In genomic region chr2:111168528-111168929, GRCh38 we compare ENCODE assay signal across 9 cellular contexts. TPM values are rescaled to one million over a fixed set of nuclear protein-coding genes. Genes with fewer than 3 reads are reported as not detected.
DNase-seq lines count a peak whose midpoint lies in the region; ATAC-seq, FAIRE-seq and TF ChIP-seq lines count a peak whose summit lies in the region.
"Had no signal": no experiment of that assay in that cellular context is flagged by ENCODE, and none has a peak within 500 bp of the region (broad histone marks: within the 10 kb centered on the region; RNA-seq: fewer than 3 reads in every experiment).

No MANE protein-coding gene starts in this region.

- peak; percentile 88 for ATAC-seq in mucosa of descending colon

- H3K36me3 ChIP-seq in GM06990 (ENCODE audit: control insufficient read depth, insufficient read depth, low read length), result peaks cover 2% of the 10 kb centered on the region; the same call in 1 of the 2 replicates
- H3K36me3 ChIP-seq in adipocyte (ENCODE audit: control insufficient read depth, insufficient read depth, low read length, severe bottlenecking), result no peaks in the 10 kb centered on the region
- H3K36me3 ChIP-seq in mucosa of descending colon (ENCODE audit: low read depth), result no peaks in the 10 kb centered on the region

- no peaks in the 10 kb centered on the region for H3K36me3 Mint-ChIP-seq in HFFc6 (ENCODE audit: low read depth)

- intact Hi-C loops in mucosa of descending colon (cut with DNase I, micrococcal nuclease), result no loop called here

- peak overlapping the region; percentile 30 for H3K27ac Mint-ChIP-seq in HFFc6

- no peak for TF ChIP-seq CTCF in GM06990 (IDR thresholded peaks at IDR 0.05; ENCODE audit: insufficient read depth, low read length, poor library complexity, severe bottlenecking)
- TF ChIP-seq CTCF in HFFc6 (IDR thresholded peaks at IDR 0.05), result no peak
- TF ChIP-seq CTCF in mucosa of descending colon (IDR thresholded peaks at IDR 0.05), result no peak

- DNase-seq in GM06990 (ENCODE audit: extremely low read depth, insufficient read length), result peak; percentile 45
- peak; percentile 77 for DNase-seq in HFFc6
- peak; percentile 12 for DNase-seq in SK-N-DZ (ENCODE audit: low spot score)
- peak; percentile 76 for DNase-seq in adipocyte (ENCODE audit: low read depth)
- peak in 2 of 3 donors; percentile 46 to 66 for DNase-seq in mucosa of descending colon
- no peak for DNase-seq in NCI-H446 treated with DMSO at 0.1 percent for 48 hours (lab: John Stamatoyannopoulos, UW)
- DNase-seq in GM12892 (ENCODE audit: insufficient read length), result no peak
- DNase-seq in NCI-H1930 (lab: John Stamatoyannopoulos, UW), result no peak
- DNase-seq: naive B cell had no signal

- peaks cover 19% of the 10 kb centered on the region for H3K4me1 Mint-ChIP-seq in HFFc6 (ENCODE audit: low read depth)

- H3K9ac ChIP-seq in adipocyte (ENCODE audit: low read length), result no peak overlapping the region

- no peaks in the 10 kb centered on the region for H3K9me3 Mint-ChIP-seq in HFFc6
- H3K9me3 Mint-ChIP-seq: naive B cell had no signal

- no peak for TF ChIP-seq POLR2A in GM12892 (IDR thresholded peaks at IDR 0.05; ENCODE audit: low read depth, low read length)

- H3K9me3 ChIP-seq in adipocyte (ENCODE audit: control insufficient read depth, low read length), result no peaks in the 10 kb centered on the region
- H3K9me3 ChIP-seq in mucosa of descending colon, result no peaks in the 10 kb centered on the region

- H3K4me3 ChIP-seq in GM06990 (replicated peaks; ENCODE audit: low read depth, low read length) (no peak overlapping the region), adipocyte (ENCODE audit: low read length) (no peak overlapping the region), mucosa of descending colon (no peak overlapping the region)

- H3K4me3 Mint-ChIP-seq in HFFc6, result no peak overlapping the region
- H3K4me3 Mint-ChIP-seq: naive B cell had no signal

- H3K27me3 ChIP-seq in GM06990 (replicated peaks; ENCODE audit: control insufficient read depth, insufficient read depth, low read length) (no peaks in the 10 kb centered on the region; the same call in none of the 2 replicates), adipocyte (replicated peaks; ENCODE audit: control insufficient read depth, insufficient read depth, low read length) (peaks cover 4% of the 10 kb centered on the region)

- H3K27me3 Mint-ChIP-seq in HFFc6 (ENCODE audit: insufficient read depth), result peaks cover 15% of the 10 kb centered on the region
- H3K27me3 Mint-ChIP-seq: naive B cell had no signal

- H3K4me1 ChIP-seq in adipocyte (ENCODE audit: control insufficient read depth, insufficient read depth, low read length), result peaks cover 17% of the 10 kb centered on the region
- H3K4me1 ChIP-seq in mucosa of descending colon (ENCODE audit: low read depth), result no peaks in the 10 kb centered on the region

- no peak for FAIRE-seq in GM12892 (lab: Jason Lieb, UNC)

RNA-seq across cellular contexts. Expression of gene BCL2L11, which starts 47.8 kb away (rescaled TPM):
- under 1 TPM; 0.67 to 0.95 (median 0.81) TPM for total RNA-seq in HFFc6 (2021; fragmentation: NEBNext Ultra II Directional; extraction: Animal tissue kit (Norgen Biotek cat#: 25700))
- polyA plus RNA-seq in SK-N-DZ (2014; cell fraction: cytosol; rRNA removed), result 18.6 and 19.4 TPM in 2 replicates
- 14.6 and 27.2 TPM in 2 replicates for polyA plus RNA-seq in SK-N-DZ (2014; cell fraction: nucleus; rRNA removed)
- total RNA-seq in mucosa of descending colon, result 10 to 100 TPM; 40.9 to 44.4 (median 43.7) TPM
- polyA plus RNA-seq in GM12892 (2012; ENCODE audit: missing spikeins), result 5.5 TPM

Comparison
In these comparisons a context has a peak if more than half of its experiments do, and no peak if none do; other contexts are left out.
1. DNase-seq: peak in GM06990 (single experiment), HFFc6 (single experiment), SK-N-DZ (single experiment), adipocyte (single experiment) and mucosa of descending colon (2 of 3); none in NCI-H446 treated with DMSO at 0.1 percent for 48 hours (single experiment), GM12892 (single experiment) and NCI-H1930 (0 of 2).
2. RNA of gene BCL2L11, which starts 47.8 kb away (total RNA-seq): 40.9 to 44.4 TPM in mucosa of descending colon; 0.67 to 0.95 TPM in HFFc6; every median in the first group is over 10 times any median in the second.